11 cellular contexts compared by ENCODE assay signal in genomic region chr12:122318607-122319311, GRCh38. TPM values are rescaled to one million over a fixed set of nuclear protein-coding genes. Genes with fewer than 3 reads are reported as not detected.
DNase-seq lines count a peak whose midpoint lies in the region; ATAC-seq lines count a peak whose summit lies in the region.
"Had no signal": no experiment of that assay in that cellular context is flagged by ENCODE, and none has a peak within 500 bp of the region (broad histone marks: within the 10 kb centered on the region; RNA-seq: fewer than 3 reads in every experiment).

No MANE protein-coding gene starts in this region.

- no peak overlapping the region for H3K4me3 Mint-ChIP-seq in T-helper 17 cell

- peak; percentile 25 for DNase-seq in 8988T
- DNase-seq in LHCN-M2 (ENCODE audit: low read depth) = peak; percentile 76
- DNase-seq in epithelial cell of prostate (ENCODE audit: low read depth, low spot score) = no peak
- DNase-seq in myocyte (ENCODE audit: low read depth) = peak; percentile 78
- DNase-seq in G401 (ENCODE audit: low spot score) = no peak
- DNase-seq in NCI-H1694 (lab: John Stamatoyannopoulos, UW) = no peak
- no peak for DNase-seq in hypothalamus (lab: John Stamatoyannopoulos, UW)
- no peak for DNase-seq in T-helper 17 cell
- DNase-seq: AML-193; KG1; stimulated activated CD4-positive, alpha-beta T cell treated with anti-CD3 and anti-CD28 coated beads, Interleukin-4, amount 100 ng/mL, for 1 hour had no signal

- H3K36me3 Mint-ChIP-seq in T-helper 17 cell (ENCODE audit: low read depth) = peaks cover 15% of the 10 kb centered on the region

- no peak for ATAC-seq in T-helper 17 cell

- H3K4me1 Mint-ChIP-seq in T-helper 17 cell = no peaks in the 10 kb centered on the region

- H3K9me3 ChIP-seq in T-helper 17 cell (ENCODE audit: control insufficient read depth, low read length, poor library complexity, severe bottlenecking) = no peaks in the 10 kb centered on the region

- no peak overlapping the region for H3K27ac Mint-ChIP-seq in T-helper 17 cell

- in situ Hi-C loops in G401 (cut with HindIII; ENCODE audit: low sequenced_read_pairs) = no loop called here

- H3K27ac ChIP-seq in epithelial cell of prostate = peak overlapping the region; percentile 37

- no peaks in the 10 kb centered on the region for H3K27me3 Mint-ChIP-seq in T-helper 17 cell

RNA-seq across cellular contexts. Expression of gene VPS33A, which starts 52.5 kb away (rescaled TPM):
- total RNA-seq in LHCN-M2 (2014; rRNA removed) = 22.4 and 23.1 TPM in 2 replicates
- 17.7 TPM for polyA plus RNA-seq in LHCN-M2 (2012)
- total RNA-seq in myocyte = 19.0 and 20.0 TPM in 2 replicates
- polyA plus RNA-seq in myocyte (2012) = 19.7 TPM
- total RNA-seq in G401 (2014; rRNA removed; shearing (Covaris generic)) = 37.1 and 65.0 TPM in 2 replicates
- total RNA-seq in T-helper 17 cell = 10 to 100 TPM; 18.9 to 19.2 TPM

Comparison
In these comparisons a context has a peak if more than half of its experiments do, and no peak if none do; other contexts are left out.
1. DNase-seq: peak in 8988T (single experiment), LHCN-M2 (single experiment) and myocyte (single experiment); none in epithelial cell of prostate (single experiment), G401 (single experiment), NCI-H1694 (single experiment), hypothalamus (0 of 51) and T-helper 17 cell (0 of 3).